ENCODE assay signal across 17 cellular contexts in genomic region chr17:79104898-79105600, GRCh38. TPM values are rescaled to one million over a fixed set of nuclear protein-coding genes. Genes with fewer than 3 reads are reported as not detected.
DNase-seq lines count a peak whose midpoint lies in the region; ATAC-seq and TF ChIP-seq lines count a peak whose summit lies in the region.
"Had no signal": no experiment of that assay in that cellular context is flagged by ENCODE, and none has a peak within 500 bp of the region (broad histone marks: within the 10 kb centered on the region; RNA-seq: fewer than 3 reads in every experiment).

No MANE protein-coding gene starts in this region.

- no peaks in the 10 kb centered on the region for H3K36me3 ChIP-seq in BLaER1 treated with 17β-estradiol and CSF1 and Interleukin-3, amounts not matched to agents 10 nM and 100 nM
- H3K36me3 ChIP-seq in HCT116 (ENCODE audit: control insufficient read depth in 1 of 2, insufficient read depth in 2 of 2, low read length in 2 of 2) (no peaks in the 10 kb centered on the region), heart left ventricle (no peaks in the 10 kb centered on the region)

- DNase-seq in HCT116 (ENCODE audit: low read depth, low spot score) (no peak), RPMI8226 (peak; percentile 34), iPS-NIHi7 (ENCODE audit: extremely low spot score) (peak; percentile 37), AG08396 (ENCODE audit: low spot score) (no peak), NCI-H524 (lab: John Stamatoyannopoulos, UW) (no peak), heart left ventricle (no peak), kidney glomerular epithelial cell (lab: John Stamatoyannopoulos, UW) (no peak)
- DNase-seq: Caco-2; CD4-positive, CD25-positive, alpha-beta regulatory T cell; KBM-7; NCI-H1092; NCI-H146; NCI-H2081; NCI-H510A; SHP77 treated with DMSO at 0.1 percent for 48 hours; T-helper 17 cell had no signal

- CTCF ChIA-PET in HCT116 (lab: Charles Lee) = interaction anchor here (0.6 to 1.0 kb wide), 2 partner anchors 283 to 288 kb away, joined by 3 to 4 read pairs; no protein-coding TSS in a partner anchor

- H3K9me3 ChIP-seq in BLaER1 treated with 17β-estradiol and CSF1 and Interleukin-3, amounts not matched to agents 10 nM and 100 nM (replicated peaks in 1 of 11) = no peaks in the 10 kb centered on the region
- no peaks in the 10 kb centered on the region for H3K9me3 ChIP-seq in HCT116 (ENCODE audit: control insufficient read depth in 1 of 2, insufficient read depth in 1 of 2, low read depth in 1 of 2, low read length in 2 of 2)
- H3K9me3 ChIP-seq in heart left ventricle = no peaks in the 10 kb centered on the region
- H3K9me3 ChIP-seq: Caco-2 had no signal

- peaks cover 0 to 46% (median 0%) of the 10 kb centered on the region in 11 experiments; a peak in 3 of 22 replicates for H4K20me1 ChIP-seq in BLaER1 treated with 17β-estradiol and CSF1 and Interleukin-3, amounts not matched to agents 10 nM and 100 nM
- no peaks in the 10 kb centered on the region for H4K20me1 ChIP-seq in HCT116 (ENCODE audit: insufficient read depth)

- no peaks in the 10 kb centered on the region for H3K79me2 ChIP-seq in HCT116 (ENCODE audit: insufficient read depth, low read length)

- TF ChIP-seq POLR2A in HCT116 (IDR thresholded peaks at IDR 0.05; ENCODE audit: borderline replicate concordance, extremely low read depth, insufficient read depth, insufficient read length) = no peak
- TF ChIP-seq POLR2A in heart left ventricle (IDR thresholded peaks at IDR 0.05) = no peak

- POLR2A ChIA-PET in HCT116 (lab: Charles Lee) = no interaction called here

- H3K4me2 ChIP-seq in BLaER1 treated with 17β-estradiol and CSF1 and Interleukin-3, amounts not matched to agents 10 nM and 100 nM = peak overlapping the region in 9 of 11 experiments; percentile 26 to 99 (median 86); a peak in 17 of 22 replicates
- no peak overlapping the region for H3K4me2 ChIP-seq in HCT116 (ENCODE audit: low read length)

- H3K9ac ChIP-seq in BLaER1 treated with 17β-estradiol and CSF1 and Interleukin-3, amounts not matched to agents 10 nM and 100 nM = no peak overlapping the region
- H3K9ac ChIP-seq in HCT116 (ENCODE audit: low read length) = no peak overlapping the region

- no peak overlapping the region for H2AFZ ChIP-seq in HCT116 (ENCODE audit: low read depth, low read length, poor library complexity, severe bottlenecking)

- peaks cover 5 to 87% (median 66%) of the 10 kb centered on the region in 10 experiments; a peak in 19 of 20 replicates for H3K4me1 ChIP-seq in BLaER1 treated with 17β-estradiol and CSF1 and Interleukin-3, amounts not matched to agents 10 nM and 100 nM
- no peaks in the 10 kb centered on the region for H3K4me1 ChIP-seq in HCT116 (ENCODE audit: control insufficient read depth in 1 of 2, insufficient read depth in 2 of 2, low read length in 2 of 2)
- no peaks in the 10 kb centered on the region for H3K4me1 ChIP-seq in heart left ventricle
- H3K4me1 ChIP-seq: Caco-2 had no signal

- intact Hi-C loops in HCT116 (cut with micrococcal nuclease) = no loop called here
- intact Hi-C loops in heart left ventricle (cut with DNase I) = no loop called here

- TF ChIP-seq CTCF in HCT116 (IDR thresholded peaks at IDR 0.05 in 2 of 3, conservative IDR thresholded peaks at IDR 0.05 in 1 of 3; ENCODE audit: borderline replicate concordance in 1 of 3, insufficient read depth in 1 of 3, low read depth in 2 of 3, low read length in 2 of 3) = peak in 2 of 3 experiments; percentile 26 to 27; a peak in 2 of 6 replicates
- no peak for TF ChIP-seq CTCF in heart left ventricle (IDR thresholded peaks at IDR 0.05)

- H3K9me2 ChIP-seq in HCT116 (ENCODE audit: insufficient read depth) = no peaks in the 10 kb centered on the region

- peaks cover 0 to 13% (median 1%) of the 10 kb centered on the region in 11 experiments; a peak in 9 of 22 replicates for H3K27me3 ChIP-seq in BLaER1 treated with 17β-estradiol and CSF1 and Interleukin-3, amounts not matched to agents 10 nM and 100 nM
- H3K27me3 ChIP-seq in HCT116 (ENCODE audit: insufficient read depth, low read length) = peaks cover under 1% of the 10 kb centered on the region; the same call in 1 of the 2 replicates
- peaks cover 14 to 64% (median 34%) of the 10 kb centered on the region in 9 donors for H3K27me3 ChIP-seq in heart left ventricle

- WGBS in heart left ventricle, 4 donors = 73 to 81% (median 74%) methylated on average over 8 to 12 of the region's 12 CpGs

- BruUV-seq in HCT116 (replicated peaks; lab: Mats Ljungman, UMichigan) = no TSS peak

- no peak for ATAC-seq in HCT116
- ATAC-seq in heart left ventricle = no peak
- ATAC-seq: T-helper 17 cell had no signal

- RAD21 ChIA-PET in HCT116 (lab: Charles Lee; ENCODE audit: low non-redundant PET in 1 of 2, low total read pairs in 2 of 2, uncharacterized antibody in 2 of 2, unreplicated experiment in 2 of 2) = no interaction called here

- no peak overlapping the region; a peak in 1 of 20 replicates for H3K4me3 ChIP-seq in BLaER1 treated with 17β-estradiol and CSF1 and Interleukin-3, amounts not matched to agents 10 nM and 100 nM
- H3K4me3 ChIP-seq in HCT116 (replicated peaks in 1 of 2; ENCODE audit: low read depth in 1 of 2, low read length in 2 of 2) (no peak overlapping the region), heart left ventricle (no peak overlapping the region)

- no peak overlapping the region for H3K27ac ChIP-seq in BLaER1 treated with 17β-estradiol and CSF1 and Interleukin-3, amounts not matched to agents 10 nM and 100 nM
- H3K27ac ChIP-seq in HCT116 (ENCODE audit: low read depth, low read length) = no peak overlapping the region
- H3K27ac ChIP-seq in heart left ventricle = no peak overlapping the region

- no peak for TF ChIP-seq RAD21 in HCT116 (IDR thresholded peaks at IDR 0.05; ENCODE audit: low read depth)

TF ChIP-seq in HCT116, 20 proteins besides CTCF, POLR2A, EP300 and RAD21:
- TF ChIP-seq ZNF274 (IDR thresholded peaks at IDR 0.05; ENCODE audit: low read depth, low read length) = no peak
- no peak for TF ChIP-seq FOSL1 (IDR thresholded peaks at IDR 0.05; ENCODE audit: low read depth)
- TF ChIP-seq SRF (IDR thresholded peaks at IDR 0.05; ENCODE audit: low read depth) = no peak
- no peak for TF ChIP-seq MAX (IDR thresholded peaks at IDR 0.05)
- TF ChIP-seq EZH2phosphoT487 (IDR thresholded peaks at IDR 0.05; ENCODE audit: borderline replicate concordance) = no peak
- TF ChIP-seq EGR1 (IDR thresholded peaks at IDR 0.05; ENCODE audit: low read depth) = no peak

RNA-seq across cellular contexts. Expression of gene ENGASE, which starts 30.4 kb away (rescaled TPM):
- total RNA-seq in HCT116 (2021; ENCODE audit: unreplicated experiment) = 54.2 TPM
- 21.4 and 21.8 TPM in 2 replicates for polyA plus RNA-seq in HCT116 (2012)
- 10 to 100 TPM in 8 of 9 donors, 1 to 10 TPM in 1; 6.2 to 42.0 (median 25.5) TPM for total RNA-seq in heart left ventricle
- 10 to 100 TPM in 1 of 2 donors, 1 to 10 TPM in 1; 9.9 to 21.9 TPM for polyA plus RNA-seq in heart left ventricle

Comparison
In these comparisons a context has a peak if more than half of its experiments do, and no peak if none do; other contexts are left out.
1. DNase-seq: peak in RPMI8226 (single experiment) and iPS-NIHi7 (single experiment); none in HCT116 (single experiment), AG08396 (single experiment), NCI-H524 (0 of 2), heart left ventricle (0 of 5) and kidney glomerular epithelial cell (single experiment).
2. CTCF ChIP-seq: peak in HCT116 (2 of 3); none in heart left ventricle (0 of 12).